15 cellular contexts compared by ENCODE assay signal in genomic region chr6:35015996-35016395, GRCh38.
DNase-seq lines count a peak whose midpoint lies in the region; FAIRE-seq and TF ChIP-seq lines count a peak whose summit lies in the region.
"Had no signal": no experiment of that assay in that cellular context is flagged by ENCODE, and none has a peak within 500 bp of the region (broad histone marks: within the 10 kb centered on the region; RNA-seq: fewer than 3 reads in every experiment).

No MANE protein-coding gene starts in this region.

- no peak overlapping the region for H3K18ac ChIP-seq in H1 (ENCODE audit: extremely low read depth, low read length)

- no peak overlapping the region for H2BK12ac ChIP-seq in H1 (ENCODE audit: low read depth, low read length)

- TF ChIP-seq CTCF in H1 (IDR thresholded peaks at IDR 0.05; ENCODE audit: control extremely low read depth in 1 of 3, insufficient read depth in 1 of 3, low read depth in 1 of 3, low read length in 3 of 3) (no peak), thyroid gland (IDR thresholded peaks at IDR 0.05) (no peak)

- peaks cover 5% of the 10 kb centered on the region for H3K4me1 Mint-ChIP-seq in activated naive CD8-positive, alpha-beta T cell treated with anti-CD3 and anti-CD28 coated beads for 36 hours
- H3K4me1 Mint-ChIP-seq: memory B cell had no signal

- TF ChIP-seq RAD21 in H1 (IDR thresholded peaks at IDR 0.05 in 1 of 2, conservative IDR thresholded peaks at IDR 0.05 in 1 of 2; ENCODE audit: low read depth in 2 of 2, low read length in 2 of 2): no peak

- H3K27ac ChIP-seq in SJSA1: peak overlapping the region; percentile 7; the same call in 1 of the 2 replicates
- no peak overlapping the region for H3K27ac ChIP-seq in H1 (ENCODE audit: low read depth, low read length)
- peak overlapping the region; percentile 82 to 96 (median 93) for H3K27ac ChIP-seq in thyroid gland

- H2AFZ ChIP-seq in H1 (ENCODE audit: low read length): no peak overlapping the region

- peaks cover 35% of the 10 kb centered on the region for H3K4me1 ChIP-seq in SJSA1 (replicated peaks)
- peaks cover 0 to 10% (median 2%) of the 10 kb centered on the region in 4 experiments; a peak in 4 of 7 replicates for H3K4me1 ChIP-seq in H1 (replicated peaks in 1 of 4; ENCODE audit: control insufficient read depth in 3 of 4, insufficient read depth in 4 of 4, low read length in 3 of 4)
- H3K4me1 ChIP-seq in thyroid gland: peaks cover 83 to 89% of the 10 kb centered on the region in 2 donors

- no peaks in the 10 kb centered on the region for H3K9me3 Mint-ChIP-seq in activated naive CD8-positive, alpha-beta T cell treated with anti-CD3 and anti-CD28 coated beads for 36 hours
- H3K9me3 Mint-ChIP-seq: activated T-helper 1 cell treated with anti-CD3 and anti-CD28 coated beads, Interleukin-12 subunit alpha, Interleukin-12 subunit beta, Interleukin-2, Interleukin-4 antibody, amounts not matched to agents 30 ng/mL and 10 ng/mL and 1 ng/mL, durations not matched to agents 14 hours and 24 hours and 36 hours; memory B cell had no signal

- no peak overlapping the region for H4K91ac ChIP-seq in H1 (replicated peaks; ENCODE audit: insufficient read length, low read length)

- no peaks in the 10 kb centered on the region for H3K79me2 ChIP-seq in H1 (ENCODE audit: control insufficient read depth in 1 of 2, insufficient read depth in 2 of 2, low read length in 2 of 2)

- no peak overlapping the region for H4K8ac ChIP-seq in H1 (ENCODE audit: extremely low read depth, insufficient read depth, low read length)

- H3K27me3 ChIP-seq in SJSA1 (replicated peaks): no peaks in the 10 kb centered on the region
- no peaks in the 10 kb centered on the region for H3K27me3 ChIP-seq in H1 (replicated peaks in 1 of 4; ENCODE audit: control insufficient read depth in 3 of 4, extremely low read depth in 1 of 4, insufficient read depth in 3 of 4, low read length in 3 of 4)
- H3K27me3 ChIP-seq in thyroid gland: no peaks in the 10 kb centered on the region

- no peak overlapping the region for H3K4me3 Mint-ChIP-seq in activated naive CD8-positive, alpha-beta T cell treated with anti-CD3 and anti-CD28 coated beads for 36 hours
- H3K4me3 Mint-ChIP-seq: activated T-helper 1 cell treated with anti-CD3 and anti-CD28 coated beads, Interleukin-12 subunit alpha, Interleukin-12 subunit beta, Interleukin-2, Interleukin-4 antibody, amounts not matched to agents 30 ng/mL and 10 ng/mL and 1 ng/mL, durations not matched to agents 14 hours and 24 hours and 36 hours; memory B cell had no signal

- CTCF ChIA-PET in H1 (lab: Charles Lee; ENCODE audit: partially characterized antibody): interaction anchor here (0.5 to 1.6 kb wide), 9 partner anchors 8 to 132 kb away, joined by 3 to 7 read pairs (median 3); no protein-coding TSS in a partner anchor

- H2BK120ac ChIP-seq in H1 (replicated peaks; ENCODE audit: low read depth, low read length): no peak overlapping the region

- H3K9ac ChIP-seq in H1 (replicated peaks in 1 of 4; ENCODE audit: extremely low read depth in 1 of 4, low read depth in 3 of 4, low read length in 3 of 4): no peak overlapping the region; a peak in 1 of 7 replicates

- DNase-seq in SJSA1 (ENCODE audit: low read depth in 1 of 2, low spot score in 2 of 2) (no peak), H1 (ENCODE audit: low read depth in 1 of 2, low spot score in 2 of 2) (no peak), myocyte (ENCODE audit: low read depth) (peak; percentile 47), thyroid gland (peak; percentile 34 to 35), T-helper 1 cell (no peak), middle frontal gyrus (ENCODE audit: extremely low spot score, low spot score) (no peak), SIG-M5 (lab: John Stamatoyannopoulos, UW) (no peak)
- DNase-seq in activated naive CD8-positive, alpha-beta T cell treated with anti-CD3 and anti-CD28 coated beads for 36 hours: no peak
- DNase-seq: C1 segment of cervical spinal cord; GDM1; hippocampal formation; NCI-H1930; stimulated activated CD4-positive, alpha-beta T cell treated with anti-CD3 and anti-CD28 coated beads, Interleukin-1b, Interleukin-23, amount 100 ng/mL, for 48 hours had no signal

- H3K79me1 ChIP-seq in H1 (ENCODE audit: low read depth, low read length): no peaks in the 10 kb centered on the region; the same call in 1 of the 2 replicates

- 0% methylated on average over 1 of the region's 1 CpG; no CpG with 5 or more reads in 1 of the 2 experiments for WGBS in H1 (ENCODE audit: extremely low coverage in 1 of 2, insufficient coverage in 1 of 2, insufficient read length in 1 of 2, insufficient replicate concordance in 2 of 2, low coverage in 1 of 2, low lambda C conversion rate in 2 of 2, missing lambda C conversion rate in 1 of 2), 2 experiments
- 0 to 17% methylated on average over 1 of the region's 1 CpG for WGBS in thyroid gland, 2 donors

- H3K23ac ChIP-seq in H1 (ENCODE audit: insufficient read length): no peak overlapping the region

- H3K36me3 ChIP-seq in SJSA1 (no peaks in the 10 kb centered on the region), H1 (ENCODE audit: control insufficient read depth in 2 of 4, insufficient read depth in 4 of 4, low read length in 3 of 4) (peaks cover 0 to 10% (median 6%) of the 10 kb centered on the region in 4 experiments; a peak in 4 of 8 replicates), thyroid gland (no peaks in the 10 kb centered on the region)

- no peak for TF ChIP-seq EP300 in H1 (IDR thresholded peaks at IDR 0.05; ENCODE audit: borderline replicate concordance in 1 of 2, low read depth in 2 of 2, low read length in 2 of 2)

- TF ChIP-seq POLR2A in H1 (IDR thresholded peaks at IDR 0.05; ENCODE audit: control extremely low read depth in 1 of 2, low read depth in 2 of 2, low read length in 2 of 2): no peak
- no peak for TF ChIP-seq POLR2A in thyroid gland (IDR thresholded peaks at IDR 0.05)

- H3K9me3 ChIP-seq in SJSA1 (replicated peaks) (no peaks in the 10 kb centered on the region; the same call in 1 of the 2 replicates), H1 (ENCODE audit: insufficient read depth in 2 of 2, low read depth in 1 of 2, low read length in 1 of 2) (no peaks in the 10 kb centered on the region), thyroid gland (no peaks in the 10 kb centered on the region)

- no peak overlapping the region for H3K14ac ChIP-seq in H1 (ENCODE audit: insufficient read length)

- H2BK5ac ChIP-seq in H1 (ENCODE audit: low read depth, low read length): 0 out of 2 replicates have a peak overlapping the region, but pooled peaks have one; percentile 26

- H2BK15ac ChIP-seq in H1 (ENCODE audit: low read length): no peak overlapping the region

- no peak overlapping the region for H3K27ac Mint-ChIP-seq in activated naive CD8-positive, alpha-beta T cell treated with anti-CD3 and anti-CD28 coated beads for 36 hours
- H3K27ac Mint-ChIP-seq: activated T-helper 1 cell treated with anti-CD3 and anti-CD28 coated beads, Interleukin-12 subunit alpha, Interleukin-12 subunit beta, Interleukin-2, Interleukin-4 antibody, amounts not matched to agents 30 ng/mL and 10 ng/mL and 1 ng/mL, durations not matched to agents 14 hours and 24 hours and 36 hours; memory B cell had no signal

- H3K56ac ChIP-seq in H1 (replicated peaks; ENCODE audit: insufficient read length, low read depth, low read length): no peak overlapping the region

- no peak overlapping the region for H2BK20ac ChIP-seq in H1 (ENCODE audit: low read length)

- H3K4me2 ChIP-seq in H1 (ENCODE audit: insufficient read depth in 1 of 2, low read depth in 2 of 2, low read length in 2 of 2): no peak overlapping the region

- no peak overlapping the region for H4K5ac ChIP-seq in H1 (ENCODE audit: insufficient read length, low read depth, low read length)

- H3K27me3 Mint-ChIP-seq in activated naive CD8-positive, alpha-beta T cell treated with anti-CD3 and anti-CD28 coated beads for 36 hours: no peaks in the 10 kb centered on the region
- H3K27me3 Mint-ChIP-seq: memory B cell had no signal

- no peaks in the 10 kb centered on the region for H3K23me2 ChIP-seq in H1 (ENCODE audit: low read depth, low read length)

- no peak for FAIRE-seq in H1 (lab: Jason Lieb, UNC)

- H3K4ac ChIP-seq in H1 (replicated peaks; ENCODE audit: insufficient read length, low read depth, low read length): no peak overlapping the region

- POLR2A ChIA-PET in H1 (lab: Charles Lee; ENCODE audit: partially characterized antibody): interaction anchor here (0.9 kb wide), 1 partner anchor 30 kb away, joined by 3 read pairs; no protein-coding TSS in a partner anchor

- no peak overlapping the region for H2AK5ac ChIP-seq in H1 (ENCODE audit: low read depth, low read length)

- H3K4me3 ChIP-seq in SJSA1 (no peak overlapping the region), H1 (ENCODE audit: extremely low read depth in 1 of 4, insufficient read depth in 2 of 4, low read depth in 3 of 4, low read length in 4 of 4) (no peak overlapping the region), thyroid gland (replicated peaks in 1 of 3) (no peak overlapping the region)

- intact Hi-C loops in thyroid gland (cut with DNase I): no loop called here

- H3K36me3 Mint-ChIP-seq in activated naive CD8-positive, alpha-beta T cell treated with anti-CD3 and anti-CD28 coated beads for 36 hours: peaks cover 7% of the 10 kb centered on the region

- H4K20me1 ChIP-seq in H1 (replicated peaks in 1 of 2; ENCODE audit: control insufficient read depth in 1 of 2, insufficient read depth in 2 of 2, low read length in 2 of 2): no peaks in the 10 kb centered on the region

TF ChIP-seq in H1, 55 proteins besides CTCF, POLR2A, EP300 and RAD21 (continues in another document):
- TF ChIP-seq E2F6 (IDR thresholded peaks at IDR 0.05) (no peak), BACH1 (IDR thresholded peaks at IDR 0.05; ENCODE audit: low read length) (no peak)

Comparison
In these comparisons a context has a peak if more than half of its experiments do, and no peak if none do; other contexts are left out.
1. DNase-seq: peak in myocyte (single experiment) and thyroid gland (2 of 2); none in SJSA1 (0 of 2), H1 (0 of 2), T-helper 1 cell (0 of 5), middle frontal gyrus (single experiment), activated naive CD8-positive, alpha-beta T cell treated with anti-CD3 and anti-CD28 coated beads for 36 hours (single experiment) and SIG-M5 (single experiment).